1 cellular context compared by ENCODE assay signal in the genomic region with DNA sequence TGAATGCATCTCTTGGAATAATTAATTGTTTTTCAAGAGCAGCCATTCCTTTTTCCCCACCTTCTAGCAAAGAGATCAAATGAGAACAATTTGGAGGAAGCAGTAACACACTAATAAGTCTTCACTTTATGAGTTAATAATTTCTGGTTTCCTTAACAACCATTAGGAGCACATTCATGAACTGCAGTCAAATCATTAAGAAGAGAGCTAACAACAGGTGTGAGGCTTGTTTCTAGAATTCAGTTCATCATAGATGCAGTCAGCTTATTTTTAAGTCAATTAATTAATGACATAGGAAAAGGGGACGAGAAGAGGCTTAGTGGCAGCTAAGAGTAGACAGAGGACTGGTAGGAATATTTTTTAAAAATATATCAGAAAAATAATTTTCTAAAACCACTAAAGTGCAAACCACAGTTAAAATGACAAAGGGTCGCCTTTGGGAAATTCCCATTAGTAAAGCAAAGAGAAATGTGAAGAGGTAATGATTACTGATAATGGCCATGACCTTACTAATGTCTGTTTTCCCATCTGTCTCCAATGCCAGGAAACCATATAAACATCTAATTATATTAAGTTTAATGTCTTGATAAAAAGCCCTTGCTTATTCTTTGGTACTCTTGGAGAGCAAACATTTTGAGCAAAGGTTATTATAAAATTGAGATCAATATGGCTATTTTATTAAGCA.
TF ChIP-seq lines count a peak whose summit lies in the region.

No MANE protein-coding gene starts in this region.

TF ChIP-seq in GM12878, 131 proteins besides CTCF, POLR2A, EP300 and RAD21 (continued from another document):
- TF ChIP-seq SMARCA5 (IDR thresholded peaks at IDR 0.05) (no peak), STAT1 (conservative IDR thresholded peaks at IDR 0.05) (no peak), RBBP5 (conservative IDR thresholded peaks at IDR 0.05) (no peak), TBL1XR1 (IDR thresholded peaks at IDR 0.05; ENCODE audit: low read depth, low read length) (no peak), BHLHE40 (IDR thresholded peaks at IDR 0.05; ENCODE audit: borderline replicate concordance in 1 of 2, low read depth in 2 of 2, low read length in 1 of 2) (no peak), TAF1 (IDR thresholded peaks at IDR 0.05; ENCODE audit: borderline replicate concordance, low read depth, low read length) (no peak), ASH2L (IDR thresholded peaks at IDR 0.05; ENCODE audit: borderline replicate concordance, low read depth) (no peak), HCFC1 (IDR thresholded peaks at IDR 0.05; ENCODE audit: low read length) (no peak), CHD4 (IDR thresholded peaks at IDR 0.05) (no peak), SP1 (IDR thresholded peaks at IDR 0.05; ENCODE audit: low read depth, low read length) (no peak), RUNX3 (IDR thresholded peaks at IDR 0.05; ENCODE audit: low read length) (peak; percentile 30; the same call in 1 of the 2 replicates), FOXK2 (IDR thresholded peaks at IDR 0.05) (no peak), IKZF2 (IDR thresholded peaks at IDR 0.05) (peak; percentile 34 to 38; a peak in 2 of 4 replicates), CREB1 (IDR thresholded peaks at IDR 0.05; ENCODE audit: low read depth) (no peak), MYB (IDR thresholded peaks at IDR 0.05; ENCODE audit: borderline replicate concordance, low read depth, low read length) (no peak), YY1 (IDR thresholded peaks at IDR 0.05; ENCODE audit: low read depth, low read length) (no peak), IKZF1 (conservative IDR thresholded peaks at IDR 0.05) (peak; percentile 19; the same call in 1 of the 2 replicates), ZNF24 (IDR thresholded peaks at IDR 0.05) (0 out of 2 replicates have a peak, but pooled peaks have one; percentile 32), GATAD2B (conservative IDR thresholded peaks at IDR 0.05; ENCODE audit: low read depth) (no peak), MXI1 (IDR thresholded peaks at IDR 0.05; ENCODE audit: low read depth, low read length) (no peak), HDAC6 (IDR thresholded peaks at IDR 0.05; ENCODE audit: unreplicated experiment) (no peak), FOS (IDR thresholded peaks at IDR 0.05; ENCODE audit: borderline replicate concordance, extremely low read depth, insufficient read length) (no peak), ETV6 (conservative IDR thresholded peaks at IDR 0.05 in 1 of 2, IDR thresholded peaks at IDR 0.05 in 1 of 2; ENCODE audit: borderline replicate concordance in 1 of 2, low read depth in 1 of 2) (no peak), ZNF274 (IDR thresholded peaks at IDR 0.05; ENCODE audit: insufficient read depth, insufficient read length) (no peak), MTA2 (IDR thresholded peaks at IDR 0.05; ENCODE audit: low read depth) (peak; percentile 93), RCOR1 (conservative IDR thresholded peaks at IDR 0.05; ENCODE audit: low read depth, low read length) (no peak), POLR2AphosphoS5 (IDR thresholded peaks at IDR 0.05; ENCODE audit: low read length) (no peak), RAD51 (IDR thresholded peaks at IDR 0.05) (no peak), RFX5 (IDR thresholded peaks at IDR 0.05; ENCODE audit: low read depth, low read length) (no peak), NR2F1 (conservative IDR thresholded peaks at IDR 0.05) (peak; percentile 43; the same call in 1 of the 2 replicates), STAT3 (IDR thresholded peaks at IDR 0.05; ENCODE audit: low read depth, low read length) (no peak), SUPT20H (IDR thresholded peaks at IDR 0.05; ENCODE audit: borderline replicate concordance, control insufficient read depth, low read depth, low read length) (no peak)
- TF ChIP-seq, protein P1, sequence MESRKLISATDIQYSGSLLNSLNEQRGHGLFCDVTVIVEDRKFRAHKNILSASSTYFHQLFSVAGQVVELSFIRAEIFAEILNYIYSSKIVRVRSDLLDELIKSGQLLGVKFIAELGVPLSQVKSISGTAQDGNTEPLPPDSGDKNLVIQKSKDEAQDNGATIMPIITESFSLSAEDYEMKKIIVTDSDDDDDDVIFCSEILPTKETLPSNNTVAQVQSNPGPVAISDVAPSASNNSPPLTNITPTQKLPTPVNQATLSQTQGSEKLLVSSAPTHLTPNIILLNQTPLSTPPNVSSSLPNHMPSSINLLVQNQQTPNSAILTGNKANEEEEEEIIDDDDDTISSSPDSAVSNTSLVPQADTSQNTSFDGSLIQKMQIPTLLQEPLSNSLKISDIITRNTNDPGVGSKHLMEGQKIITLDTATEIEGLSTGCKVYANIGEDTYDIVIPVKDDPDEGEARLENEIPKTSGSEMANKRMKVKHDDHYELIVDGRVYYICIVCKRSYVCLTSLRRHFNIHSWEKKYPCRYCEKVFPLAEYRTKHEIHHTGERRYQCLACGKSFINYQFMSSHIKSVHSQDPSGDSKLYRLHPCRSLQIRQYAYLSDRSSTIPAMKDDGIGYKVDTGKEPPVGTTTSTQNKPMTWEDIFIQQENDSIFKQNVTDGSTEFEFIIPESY (IDR thresholded peaks at IDR 0.05), result no peak
- TF ChIP-seq, protein P2, sequence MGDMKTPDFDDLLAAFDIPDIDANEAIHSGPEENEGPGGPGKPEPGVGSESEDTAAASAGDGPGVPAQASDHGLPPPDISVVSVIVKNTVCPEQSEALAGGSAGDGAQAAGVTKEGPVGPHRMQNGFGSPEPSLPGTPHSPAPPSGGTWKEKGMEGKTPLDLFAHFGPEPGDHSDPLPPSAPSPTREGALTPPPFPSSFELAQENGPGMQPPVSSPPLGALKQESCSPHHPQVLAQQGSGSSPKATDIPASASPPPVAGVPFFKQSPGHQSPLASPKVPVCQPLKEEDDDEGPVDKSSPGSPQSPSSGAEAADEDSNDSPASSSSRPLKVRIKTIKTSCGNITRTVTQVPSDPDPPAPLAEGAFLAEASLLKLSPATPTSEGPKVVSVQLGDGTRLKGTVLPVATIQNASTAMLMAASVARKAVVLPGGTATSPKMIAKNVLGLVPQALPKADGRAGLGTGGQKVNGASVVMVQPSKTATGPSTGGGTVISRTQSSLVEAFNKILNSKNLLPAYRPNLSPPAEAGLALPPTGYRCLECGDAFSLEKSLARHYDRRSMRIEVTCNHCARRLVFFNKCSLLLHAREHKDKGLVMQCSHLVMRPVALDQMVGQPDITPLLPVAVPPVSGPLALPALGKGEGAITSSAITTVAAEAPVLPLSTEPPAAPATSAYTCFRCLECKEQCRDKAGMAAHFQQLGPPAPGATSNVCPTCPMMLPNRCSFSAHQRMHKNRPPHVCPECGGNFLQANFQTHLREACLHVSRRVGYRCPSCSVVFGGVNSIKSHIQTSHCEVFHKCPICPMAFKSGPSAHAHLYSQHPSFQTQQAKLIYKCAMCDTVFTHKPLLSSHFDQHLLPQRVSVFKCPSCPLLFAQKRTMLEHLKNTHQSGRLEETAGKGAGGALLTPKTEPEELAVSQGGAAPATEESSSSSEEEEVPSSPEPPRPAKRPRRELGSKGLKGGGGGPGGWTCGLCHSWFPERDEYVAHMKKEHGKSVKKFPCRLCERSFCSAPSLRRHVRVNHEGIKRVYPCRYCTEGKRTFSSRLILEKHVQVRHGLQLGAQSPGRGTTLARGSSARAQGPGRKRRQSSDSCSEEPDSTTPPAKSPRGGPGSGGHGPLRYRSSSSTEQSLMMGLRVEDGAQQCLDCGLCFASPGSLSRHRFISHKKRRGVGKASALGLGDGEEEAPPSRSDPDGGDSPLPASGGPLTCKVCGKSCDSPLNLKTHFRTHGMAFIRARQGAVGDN (IDR thresholded peaks at IDR 0.05), result no peak
- TF ChIP-seq, protein P3, sequence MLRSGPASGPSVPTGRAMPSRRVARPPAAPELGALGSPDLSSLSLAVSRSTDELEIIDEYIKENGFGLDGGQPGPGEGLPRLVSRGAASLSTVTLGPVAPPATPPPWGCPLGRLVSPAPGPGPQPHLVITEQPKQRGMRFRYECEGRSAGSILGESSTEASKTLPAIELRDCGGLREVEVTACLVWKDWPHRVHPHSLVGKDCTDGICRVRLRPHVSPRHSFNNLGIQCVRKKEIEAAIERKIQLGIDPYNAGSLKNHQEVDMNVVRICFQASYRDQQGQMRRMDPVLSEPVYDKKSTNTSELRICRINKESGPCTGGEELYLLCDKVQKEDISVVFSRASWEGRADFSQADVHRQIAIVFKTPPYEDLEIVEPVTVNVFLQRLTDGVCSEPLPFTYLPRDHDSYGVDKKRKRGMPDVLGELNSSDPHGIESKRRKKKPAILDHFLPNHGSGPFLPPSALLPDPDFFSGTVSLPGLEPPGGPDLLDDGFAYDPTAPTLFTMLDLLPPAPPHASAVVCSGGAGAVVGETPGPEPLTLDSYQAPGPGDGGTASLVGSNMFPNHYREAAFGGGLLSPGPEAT (IDR thresholded peaks at IDR 0.05; ENCODE audit: low read depth), result 0 out of 2 replicates have a peak, but pooled peaks have one; percentile 15
- TF ChIP-seq, protein P4, sequence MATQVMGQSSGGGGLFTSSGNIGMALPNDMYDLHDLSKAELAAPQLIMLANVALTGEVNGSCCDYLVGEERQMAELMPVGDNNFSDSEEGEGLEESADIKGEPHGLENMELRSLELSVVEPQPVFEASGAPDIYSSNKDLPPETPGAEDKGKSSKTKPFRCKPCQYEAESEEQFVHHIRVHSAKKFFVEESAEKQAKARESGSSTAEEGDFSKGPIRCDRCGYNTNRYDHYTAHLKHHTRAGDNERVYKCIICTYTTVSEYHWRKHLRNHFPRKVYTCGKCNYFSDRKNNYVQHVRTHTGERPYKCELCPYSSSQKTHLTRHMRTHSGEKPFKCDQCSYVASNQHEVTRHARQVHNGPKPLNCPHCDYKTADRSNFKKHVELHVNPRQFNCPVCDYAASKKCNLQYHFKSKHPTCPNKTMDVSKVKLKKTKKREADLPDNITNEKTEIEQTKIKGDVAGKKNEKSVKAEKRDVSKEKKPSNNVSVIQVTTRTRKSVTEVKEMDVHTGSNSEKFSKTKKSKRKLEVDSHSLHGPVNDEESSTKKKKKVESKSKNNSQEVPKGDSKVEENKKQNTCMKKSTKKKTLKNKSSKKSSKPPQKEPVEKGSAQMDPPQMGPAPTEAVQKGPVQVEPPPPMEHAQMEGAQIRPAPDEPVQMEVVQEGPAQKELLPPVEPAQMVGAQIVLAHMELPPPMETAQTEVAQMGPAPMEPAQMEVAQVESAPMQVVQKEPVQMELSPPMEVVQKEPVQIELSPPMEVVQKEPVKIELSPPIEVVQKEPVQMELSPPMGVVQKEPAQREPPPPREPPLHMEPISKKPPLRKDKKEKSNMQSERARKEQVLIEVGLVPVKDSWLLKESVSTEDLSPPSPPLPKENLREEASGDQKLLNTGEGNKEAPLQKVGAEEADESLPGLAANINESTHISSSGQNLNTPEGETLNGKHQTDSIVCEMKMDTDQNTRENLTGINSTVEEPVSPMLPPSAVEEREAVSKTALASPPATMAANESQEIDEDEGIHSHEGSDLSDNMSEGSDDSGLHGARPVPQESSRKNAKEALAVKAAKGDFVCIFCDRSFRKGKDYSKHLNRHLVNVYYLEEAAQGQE (IDR thresholded peaks at IDR 0.05; ENCODE audit: low read depth, low read length), result no peak
- TF ChIP-seq, protein P5, sequence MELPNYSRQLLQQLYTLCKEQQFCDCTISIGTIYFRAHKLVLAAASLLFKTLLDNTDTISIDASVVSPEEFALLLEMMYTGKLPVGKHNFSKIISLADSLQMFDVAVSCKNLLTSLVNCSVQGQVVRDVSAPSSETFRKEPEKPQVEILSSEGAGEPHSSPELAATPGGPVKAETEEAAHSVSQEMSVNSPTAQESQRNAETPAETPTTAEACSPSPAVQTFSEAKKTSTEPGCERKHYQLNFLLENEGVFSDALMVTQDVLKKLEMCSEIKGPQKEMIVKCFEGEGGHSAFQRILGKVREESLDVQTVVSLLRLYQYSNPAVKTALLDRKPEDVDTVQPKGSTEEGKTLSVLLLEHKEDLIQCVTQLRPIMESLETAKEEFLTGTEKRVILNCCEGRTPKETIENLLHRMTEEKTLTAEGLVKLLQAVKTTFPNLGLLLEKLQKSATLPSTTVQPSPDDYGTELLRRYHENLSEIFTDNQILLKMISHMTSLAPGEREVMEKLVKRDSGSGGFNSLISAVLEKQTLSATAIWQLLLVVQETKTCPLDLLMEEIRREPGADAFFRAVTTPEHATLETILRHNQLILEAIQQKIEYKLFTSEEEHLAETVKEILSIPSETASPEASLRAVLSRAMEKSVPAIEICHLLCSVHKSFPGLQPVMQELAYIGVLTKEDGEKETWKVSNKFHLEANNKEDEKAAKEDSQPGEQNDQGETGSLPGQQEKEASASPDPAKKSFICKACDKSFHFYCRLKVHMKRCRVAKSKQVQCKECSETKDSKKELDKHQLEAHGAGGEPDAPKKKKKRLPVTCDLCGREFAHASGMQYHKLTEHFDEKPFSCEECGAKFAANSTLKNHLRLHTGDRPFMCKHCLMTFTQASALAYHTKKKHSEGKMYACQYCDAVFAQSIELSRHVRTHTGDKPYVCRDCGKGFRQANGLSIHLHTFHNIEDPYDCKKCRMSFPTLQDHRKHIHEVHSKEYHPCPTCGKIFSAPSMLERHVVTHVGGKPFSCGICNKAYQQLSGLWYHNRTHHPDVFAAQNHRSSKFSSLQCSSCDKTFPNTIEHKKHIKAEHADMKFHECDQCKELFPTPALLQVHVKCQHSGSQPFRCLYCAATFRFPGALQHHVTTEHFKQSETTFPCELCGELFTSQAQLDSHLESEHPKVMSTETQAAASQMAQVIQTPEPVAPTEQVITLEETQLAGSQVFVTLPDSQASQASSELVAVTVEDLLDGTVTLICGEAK (IDR thresholded peaks at IDR 0.05; ENCODE audit: borderline replicate concordance), result no peak
TF ChIP-seq in GM12878: peak in this region for 9.
